Comparison of ENCODE assay signal across 29 cellular contexts in the genomic region with DNA sequence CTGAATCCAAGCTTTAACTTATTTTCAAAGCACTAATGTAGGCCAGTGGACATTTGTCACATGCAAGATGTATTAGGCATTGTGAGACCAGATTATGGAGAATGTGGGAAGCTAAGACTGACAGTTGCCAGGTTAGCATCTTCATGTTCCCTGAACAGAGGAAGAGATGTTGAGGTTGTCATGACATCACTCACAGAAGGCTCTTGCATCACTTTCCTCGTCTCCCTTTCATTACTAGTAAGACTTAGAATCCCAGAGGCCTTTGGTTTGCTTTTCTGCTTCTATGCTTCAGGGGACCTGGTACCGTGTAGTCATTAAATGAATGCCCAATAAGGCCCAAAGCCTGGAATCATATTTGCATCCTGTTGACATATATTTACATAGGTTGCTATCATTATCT.
"Had no signal": no experiment of that assay in that cellular context is flagged by ENCODE, and none has a peak within 500 bp of the region (broad histone marks: within the 10 kb centered on the region; RNA-seq: fewer than 3 reads in every experiment).

No MANE protein-coding gene starts in this region.

- H3K27me3 Mint-ChIP-seq: activated CD4-positive, alpha-beta memory T cell treated with anti-CD3 and anti-CD28 coated beads, Interleukin-2, amount 10 ng/mL, durations not matched to agents 7 days and 5 days; activated naive CD8-positive, alpha-beta T cell treated with anti-CD3 and anti-CD28 coated beads for 36 hours; activated T-cell treated with anti-CD3 and anti-CD28 coated beads, Interleukin-2, amount 50 U/mL, for 24 hours; T-cell had no signal

- H3K36me3 Mint-ChIP-seq: activated naive CD8-positive, alpha-beta T cell treated with anti-CD3 and anti-CD28 coated beads for 36 hours; naive B cell; stimulated activated naive B cell treated with anti-CD40 and anti-IgM and Interleukin-4, amounts not matched to agents 10 μg/mL and 1 μg/mL and 100 μg/mL, for 72 hours; T-cell had no signal

- H3K9me3 Mint-ChIP-seq: activated CD4-positive, alpha-beta memory T cell treated with anti-CD3 and anti-CD28 coated beads, Interleukin-2, amount 10 ng/mL, durations not matched to agents 7 days and 5 days; activated naive CD8-positive, alpha-beta T cell treated with anti-CD3 and anti-CD28 coated beads for 36 hours; activated T-cell treated with anti-CD3 and anti-CD28 coated beads, Interleukin-2, amount 50 U/mL, for 24 hours; naive B cell; neural crest cell; stimulated activated naive B cell treated with anti-CD40 and anti-IgM and Interleukin-4, amounts not matched to agents 10 μg/mL and 1 μg/mL and 100 μg/mL, for 72 hours; T-cell had no signal

- H3K27me3 ChIP-seq: adrenal gland, brain microvascular endothelial cell, dorsolateral prefrontal cortex, gastrocnemius medialis, left lung, pancreas, stomach, thyroid gland, upper lobe of right lung had no signal

- H3K36me3 ChIP-seq: adrenal gland, brain microvascular endothelial cell, gastrocnemius medialis, left lung, pancreas, stomach, thyroid gland, upper lobe of right lung, WERI-Rb-1 had no signal

- H3K4me3 ChIP-seq: adrenal gland, coronary artery, dorsolateral prefrontal cortex, gastrocnemius medialis, left lung, pancreas, psoas muscle, smooth muscle cell, stomach, thyroid gland, upper lobe of right lung had no signal

- H3K27ac ChIP-seq: adrenal gland, brain microvascular endothelial cell, dorsolateral prefrontal cortex, gastrocnemius medialis, left lung, pancreas, psoas muscle, stomach, thyroid gland, upper lobe of right lung, WERI-Rb-1 had no signal

- ATAC-seq: activated CD4-positive, CD25-positive, alpha-beta regulatory T cell treated with anti-CD3 and anti-CD28 coated beads, Interleukin-2, amount 50 U/mL, for 24 hours; gastrocnemius medialis; left lung; pancreas; psoas muscle; stimulated activated naive B cell treated with anti-CD40 and anti-IgM and Interleukin-4, amounts not matched to agents 10 μg/mL and 1 μg/mL and 100 μg/mL, for 72 hours; T-cell; upper lobe of right lung had no signal

- H3K4me2 ChIP-seq: smooth muscle cell had no signal

- DNase-seq: activated CD4-positive, alpha-beta memory T cell treated with anti-CD3 and anti-CD28 coated beads, Interleukin-2, amount 10 ng/mL, durations not matched to agents 7 days and 5 days; activated CD4-positive, alpha-beta T cell treated with anti-CD3 and anti-CD28 coated beads for 48 hours; activated CD8-positive, alpha-beta memory T cell treated with anti-CD3 and anti-CD28 coated beads, Interleukin-2, amount 50 U/mL, for 48 hours; activated naive CD4-positive, alpha-beta T cell; activated naive CD8-positive, alpha-beta T cell treated with anti-CD3 and anti-CD28 coated beads for 36 hours; activated T-cell treated with anti-CD3 and anti-CD28 coated beads, Interleukin-2, amount 50 U/mL, for 24 hours; adrenal gland; brain microvascular endothelial cell; dorsolateral prefrontal cortex; effector memory CD4-positive, alpha-beta T cell; gastrocnemius medialis; glutamatergic neuron; left lung; naive B cell; nucleus accumbens; pancreas; psoas muscle; stimulated activated CD4-positive, alpha-beta T cell treated with anti-CD3 and anti-CD28 coated beads, Interleukin-15, amount 100 ng/mL, for 24 hours; stimulated activated CD4-positive, alpha-beta T cell treated with anti-CD3 and anti-CD28 coated beads, Interleukin-2, amount 100 ng/mL, for 24 hours; stimulated activated naive B cell treated with anti-CD40 and anti-IgM and Interleukin-4, amounts not matched to agents 10 μg/mL and 1 μg/mL and 100 μg/mL, for 72 hours; stomach; T-cell; thyroid gland; upper lobe of right lung; WERI-Rb-1 had no signal

- H3K27ac Mint-ChIP-seq: activated CD4-positive, alpha-beta memory T cell treated with anti-CD3 and anti-CD28 coated beads, Interleukin-2, amount 10 ng/mL, durations not matched to agents 7 days and 5 days; activated naive CD8-positive, alpha-beta T cell treated with anti-CD3 and anti-CD28 coated beads for 36 hours; activated T-cell treated with anti-CD3 and anti-CD28 coated beads, Interleukin-2, amount 50 U/mL, for 24 hours; stimulated activated naive B cell treated with anti-CD40 and anti-IgM and Interleukin-4, amounts not matched to agents 10 μg/mL and 1 μg/mL and 100 μg/mL, for 72 hours had no signal

- H3K4me1 ChIP-seq: gastrocnemius medialis, pancreas, psoas muscle, thyroid gland had no signal

- H3K9me3 ChIP-seq: adrenal gland, gastrocnemius medialis, left lung, pancreas, psoas muscle, stomach, thyroid gland, upper lobe of right lung had no signal

- H3K4me3 Mint-ChIP-seq: activated CD4-positive, alpha-beta memory T cell treated with anti-CD3 and anti-CD28 coated beads, Interleukin-2, amount 10 ng/mL, durations not matched to agents 7 days and 5 days; activated naive CD8-positive, alpha-beta T cell treated with anti-CD3 and anti-CD28 coated beads for 36 hours; activated T-cell treated with anti-CD3 and anti-CD28 coated beads, Interleukin-2, amount 50 U/mL, for 24 hours; naive B cell; neural crest cell; stimulated activated naive B cell treated with anti-CD40 and anti-IgM and Interleukin-4, amounts not matched to agents 10 μg/mL and 1 μg/mL and 100 μg/mL, for 72 hours; T-cell had no signal
